Comparison of ENCODE assay signal across 8 cellular contexts in the genomic region with DNA sequence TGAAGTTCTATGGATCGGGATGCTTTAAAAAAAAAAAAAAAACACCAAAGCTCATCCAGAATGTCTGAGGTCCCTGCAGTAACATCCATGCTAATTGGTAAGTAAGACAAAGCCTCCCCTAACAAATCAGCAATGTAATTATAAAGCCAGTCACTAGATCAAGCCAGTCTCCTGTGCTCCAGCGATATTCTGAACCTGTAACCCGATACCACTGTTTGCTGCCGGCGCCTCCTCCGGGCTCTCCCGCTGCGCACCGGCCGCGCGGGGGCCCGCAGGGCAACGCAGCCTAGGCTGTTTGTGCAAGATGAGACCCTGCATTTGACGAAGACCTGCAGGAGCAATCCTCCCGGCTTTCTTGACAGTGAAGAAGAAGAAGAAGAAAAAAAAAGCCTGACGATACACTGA. TPM values are rescaled to one million over a fixed set of nuclear protein-coding genes. Genes with fewer than 3 reads are reported as not detected.
DNase-seq lines count a peak whose midpoint lies in the region; ATAC-seq, FAIRE-seq and TF ChIP-seq lines count a peak whose summit lies in the region.

No MANE protein-coding gene starts in this region.

- no peak for TF ChIP-seq POLR2A in Peyer's patch (IDR thresholded peaks at IDR 0.05)

- H3K79me2 ChIP-seq in KMS-11 (ENCODE audit: insufficient read depth, low read depth): peaks cover 100% of the 10 kb centered on the region

- no peaks in the 10 kb centered on the region for H3K27me3 Mint-ChIP-seq in stimulated activated memory B cell treated with anti-CD40 and anti-IgM and Interleukin-4, amounts not matched to agents 10 μg/mL and 1 μg/mL and 100 μg/mL, for 72 hours

- H3K36me3 ChIP-seq in ES-I3 (ENCODE audit: insufficient read depth, low read length) (no peaks in the 10 kb centered on the region), KMS-11 (ENCODE audit: insufficient read depth) (no peaks in the 10 kb centered on the region), Peyer's patch (no peaks in the 10 kb centered on the region), bronchial epithelial cell (ENCODE audit: control insufficient read depth, insufficient read depth, low read length) (peaks cover 2% of the 10 kb centered on the region)

- no peak for ATAC-seq in stimulated activated memory B cell treated with anti-CD40 and anti-IgM and Interleukin-4, amounts not matched to agents 10 μg/mL and 1 μg/mL and 100 μg/mL, for 72 hours
- no peak for ATAC-seq in GM19452 (IDR thresholded peaks at IDR 0.05; ENCODE audit: unreplicated experiment)

- TF ChIP-seq CTCF in KMS-11 (conservative IDR thresholded peaks at IDR 0.05; ENCODE audit: low read depth, low read length) (no peak), Peyer's patch (IDR thresholded peaks at IDR 0.05) (peak in 2 of 6 experiments; percentile 4 to 19), bronchial epithelial cell (IDR thresholded peaks at IDR 0.05; ENCODE audit: insufficient read depth, low read length, severe bottlenecking) (no peak)

- H3K27ac ChIP-seq in KMS-11 (peak overlapping the region; percentile 85), Peyer's patch (peak overlapping the region; percentile 52 to 85 (median 72))

- H3K4me2 ChIP-seq in KMS-11: peak overlapping the region; percentile 90

- peaks cover 7% of the 10 kb centered on the region for H3K36me3 Mint-ChIP-seq in stimulated activated memory B cell treated with anti-CD40 and anti-IgM and Interleukin-4, amounts not matched to agents 10 μg/mL and 1 μg/mL and 100 μg/mL, for 72 hours

- H3K27me3 ChIP-seq in KMS-11 (ENCODE audit: insufficient read depth, low read depth) (no peaks in the 10 kb centered on the region), Peyer's patch (no peaks in the 10 kb centered on the region), bronchial epithelial cell (ENCODE audit: control insufficient read depth, insufficient read depth, low read length) (no peaks in the 10 kb centered on the region)

- H3K4me3 ChIP-seq in KMS-11 (IDR thresholded peaks at IDR 0.05; ENCODE audit: insufficient read depth, low read depth, low read length): peak overlapping the region; percentile 96
- peak overlapping the region; percentile 8 to 38 (median 32) for H3K4me3 ChIP-seq in Peyer's patch
- peak overlapping the region; percentile 7 for H3K4me3 ChIP-seq in bronchial epithelial cell (ENCODE audit: low read depth, low read length)

- no peaks in the 10 kb centered on the region for H4K20me1 ChIP-seq in KMS-11 (ENCODE audit: insufficient read depth)

- DNase-seq in Peyer's patch (peak in 1 of 3 donors; percentile 70), bronchial epithelial cell (ENCODE audit: low read depth) (peak; percentile 49), kidney tubule cell (ENCODE audit: low spot score) (peak; percentile 60), T-helper 9 cell (no peak)

- no peaks in the 10 kb centered on the region for H3K9me3 Mint-ChIP-seq in stimulated activated memory B cell treated with anti-CD40 and anti-IgM and Interleukin-4, amounts not matched to agents 10 μg/mL and 1 μg/mL and 100 μg/mL, for 72 hours

- peak overlapping the region; percentile 88 for H3K4me3 Mint-ChIP-seq in stimulated activated memory B cell treated with anti-CD40 and anti-IgM and Interleukin-4, amounts not matched to agents 10 μg/mL and 1 μg/mL and 100 μg/mL, for 72 hours

- peaks cover 49% of the 10 kb centered on the region for H3K4me1 ChIP-seq in ES-I3 (ENCODE audit: insufficient read depth, low read length)
- peaks cover 92% of the 10 kb centered on the region for H3K4me1 ChIP-seq in KMS-11 (ENCODE audit: low read depth, poor library complexity, severe bottlenecking)
- H3K4me1 ChIP-seq in Peyer's patch: peaks cover 0 to 50% (median 9%) of the 10 kb centered on the region in 4 donors

- H3K4me1 Mint-ChIP-seq in stimulated activated memory B cell treated with anti-CD40 and anti-IgM and Interleukin-4, amounts not matched to agents 10 μg/mL and 1 μg/mL and 100 μg/mL, for 72 hours: peaks cover 90% of the 10 kb centered on the region

- H3K9ac ChIP-seq in ES-I3 (ENCODE audit: low read depth, low read length): peak overlapping the region; percentile 77; the same call in 1 of the 2 replicates
- peak overlapping the region; percentile 69; the same call in 1 of the 2 replicates for H3K9ac ChIP-seq in KMS-11

- peak overlapping the region; percentile 92 for H3K27ac Mint-ChIP-seq in stimulated activated memory B cell treated with anti-CD40 and anti-IgM and Interleukin-4, amounts not matched to agents 10 μg/mL and 1 μg/mL and 100 μg/mL, for 72 hours

- peak overlapping the region; percentile 41; the same call in 1 of the 2 replicates for H2AFZ ChIP-seq in KMS-11 (ENCODE audit: low read depth)

- no peak for FAIRE-seq in bronchial epithelial cell (lab: Jason Lieb, UNC)

- no peaks in the 10 kb centered on the region for H3K9me3 ChIP-seq in ES-I3 (ENCODE audit: control insufficient read depth, insufficient read depth, low read length)
- no peaks in the 10 kb centered on the region for H3K9me3 ChIP-seq in Peyer's patch

RNA-seq across cellular contexts. Expression of a gene that starts 8.7 kb away (rescaled TPM):
- total RNA-seq in Peyer's patch: 10 to 100 TPM in 1 of 4 donors, 1 to 10 TPM in 3; 8.7 to 10.3 (median 9.8) TPM
- total RNA-seq in bronchial epithelial cell: 4.2 and 9.0 TPM in 2 replicates

Comparison
In these comparisons a context has a peak if more than half of its experiments do, and no peak if none do; other contexts are left out.
1. H3K4me3 ChIP-seq: peak in every context shown above with its lines; median percentile 96 in KMS-11; 32 in Peyer's patch; 7 in bronchial epithelial cell.